Comparison of ENCODE assay signal across 8 cellular contexts in the genomic region with DNA sequence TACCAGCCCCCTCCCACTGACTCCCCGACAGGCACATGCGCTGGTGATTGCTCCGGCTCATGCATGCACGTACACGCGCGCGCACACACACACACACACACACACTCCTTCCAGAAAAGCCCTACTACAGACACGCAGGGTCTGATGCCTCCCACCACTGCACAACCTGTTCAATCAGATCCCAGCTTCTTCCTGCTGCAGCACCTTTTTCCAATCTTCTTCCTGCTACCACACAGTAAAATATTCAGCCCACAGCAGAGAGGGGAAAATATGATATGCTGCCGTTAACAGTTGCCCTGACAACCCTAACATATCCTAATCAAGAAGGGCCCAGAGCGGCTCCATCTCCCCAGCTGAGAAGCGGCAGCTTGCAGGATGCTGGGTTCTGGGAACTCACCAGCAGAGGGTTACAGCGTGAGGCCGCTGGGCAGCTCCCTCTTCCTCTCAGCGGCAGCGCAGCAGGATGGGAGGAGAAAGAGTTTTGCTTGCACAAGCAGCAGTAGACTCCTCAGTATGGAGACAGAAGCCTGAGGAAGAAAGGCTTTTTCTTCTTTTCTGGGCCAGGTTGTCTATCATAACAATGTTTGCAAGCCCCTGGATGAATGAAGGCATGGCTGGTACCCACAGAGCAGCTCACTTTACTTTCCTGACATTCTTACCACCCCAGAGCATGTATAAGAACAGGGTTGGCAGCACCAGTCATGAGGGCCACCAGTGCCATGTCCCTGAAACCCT. TPM values are rescaled to one million over a fixed set of nuclear protein-coding genes. Genes with fewer than 3 reads are reported as not detected.
A peak's percentile ranks its signal among the peaks of the same experiment; 100 is the strongest.
DNase-seq lines count a peak whose midpoint lies in the region; ATAC-seq and TF ChIP-seq lines count a peak whose summit lies in the region.

No MANE protein-coding gene starts in this region.

- TF ChIP-seq CTCF in omental fat pad (IDR thresholded peaks at IDR 0.05) = no peak

- DNase-seq in DMS 273 (lab: John Stamatoyannopoulos, UW; ENCODE audit: unreplicated experiment) (peak; percentile 73), DMS 273 treated with DMSO at 0.1 percent for 48 hours (lab: John Stamatoyannopoulos, UW) (no peak), NCI-H2107 (lab: John Stamatoyannopoulos, UW) (peak; percentile 32), glomerular visceral epithelial cell (ENCODE audit: extremely low spot score) (peak; percentile 43), omental fat pad (ENCODE audit: low spot score) (no peak)
- peak; percentile 17 for DNase-seq in activated naive CD4-positive, alpha-beta T cell treated with Interleukin-2 at 50 U/mL for 16 hours

- ATAC-seq in omental fat pad (ENCODE audit: low FRiP score) (peak; percentile 82), GM18511 (IDR thresholded peaks at IDR 0.05; ENCODE audit: unreplicated experiment) (no peak), GM18868 (IDR thresholded peaks at IDR 0.05; ENCODE audit: unreplicated experiment) (no peak)

RNA-seq across cellular contexts. Expression of gene MAP7, which starts 23.9 kb away (rescaled TPM):
- 1 to 10 TPM; 2.2 to 5.3 (median 4.5) TPM for total RNA-seq in omental fat pad

Comparison
In these comparisons a context has a peak if more than half of its experiments do, and no peak if none do; other contexts are left out.
1. DNase-seq: peak in DMS 273 (single experiment), NCI-H2107 (single experiment), activated naive CD4-positive, alpha-beta T cell treated with Interleukin-2 at 50 U/mL for 16 hours (single experiment) and glomerular visceral epithelial cell (single experiment); none in DMS 273 treated with DMSO at 0.1 percent for 48 hours (single experiment) and omental fat pad (single experiment).